In the genomic region with DNA sequence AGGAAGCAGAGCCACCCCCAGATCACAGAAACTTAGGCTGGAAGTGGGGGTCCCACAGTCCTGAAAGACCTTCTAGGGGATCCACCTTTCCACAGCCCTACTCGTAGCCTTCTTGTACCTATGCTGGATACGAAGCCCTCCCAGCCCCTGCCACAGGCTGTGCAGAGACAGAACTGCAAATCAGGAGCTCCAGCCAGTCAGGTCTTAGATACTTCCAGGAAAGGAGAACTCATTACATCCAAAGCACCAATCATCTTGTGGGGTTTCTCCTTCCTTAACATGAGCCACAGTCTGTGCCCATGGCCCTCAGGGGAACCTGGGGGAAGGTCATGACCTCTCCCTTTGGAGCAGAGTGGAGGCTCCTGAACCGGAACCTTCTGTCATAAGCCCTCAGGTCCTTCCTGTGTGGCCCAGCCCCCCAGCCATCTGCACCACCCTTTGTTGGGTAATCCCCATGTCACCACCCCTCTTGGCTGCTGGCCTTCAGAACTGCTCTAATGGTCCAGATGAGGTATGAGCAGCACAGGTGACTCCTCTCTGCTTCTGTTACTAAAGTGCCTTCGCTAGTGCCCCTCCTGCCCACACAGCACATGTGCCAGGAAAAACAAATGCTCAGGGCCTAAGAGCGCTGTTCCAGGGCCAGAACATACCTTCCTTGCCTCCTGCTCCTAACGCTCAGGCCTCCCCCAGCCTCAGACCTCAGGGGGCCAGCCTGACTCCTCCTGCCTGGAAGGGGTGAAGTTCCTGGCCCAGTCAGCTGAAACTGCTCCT, we compare ENCODE assay signal across 1 cellular context.
TF ChIP-seq lines count a peak whose summit lies in the region.

No MANE protein-coding gene starts in this region.

TF ChIP-seq in SK-N-SH treated with all-trans-retinoic acid at 6 μM for 48 hours, 23 proteins besides CTCF, POLR2A, EP300 and RAD21 (continued from another document):
- TF ChIP-seq, protein P1, sequence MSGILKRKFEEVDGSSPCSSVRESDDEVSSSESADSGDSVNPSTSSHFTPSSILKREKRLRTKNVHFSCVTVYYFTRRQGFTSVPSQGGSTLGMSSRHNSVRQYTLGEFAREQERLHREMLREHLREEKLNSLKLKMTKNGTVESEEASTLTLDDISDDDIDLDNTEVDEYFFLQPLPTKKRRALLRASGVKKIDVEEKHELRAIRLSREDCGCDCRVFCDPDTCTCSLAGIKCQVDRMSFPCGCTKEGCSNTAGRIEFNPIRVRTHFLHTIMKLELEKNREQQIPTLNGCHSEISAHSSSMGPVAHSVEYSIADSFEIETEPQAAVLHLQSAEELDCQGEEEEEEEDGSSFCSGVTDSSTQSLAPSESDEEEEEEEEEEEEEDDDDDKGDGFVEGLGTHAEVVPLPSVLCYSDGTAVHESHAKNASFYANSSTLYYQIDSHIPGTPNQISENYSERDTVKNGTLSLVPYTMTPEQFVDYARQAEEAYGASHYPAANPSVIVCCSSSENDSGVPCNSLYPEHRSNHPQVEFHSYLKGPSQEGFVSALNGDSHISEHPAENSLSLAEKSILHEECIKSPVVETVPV (CRISPR knock-in tag; IDR thresholded peaks at IDR 0.05): no peak
- TF ChIP-seq TCF4 (CRISPR knock-in tag; IDR thresholded peaks at IDR 0.05; ENCODE audit: borderline replicate concordance) (no peak), ZFP3 (CRISPR knock-in tag; IDR thresholded peaks at IDR 0.05) (no peak), ZNF70 (CRISPR knock-in tag; IDR thresholded peaks at IDR 0.05) (no peak), ZFP30 (CRISPR knock-in tag; IDR thresholded peaks at IDR 0.05) (no peak), PPARA (CRISPR knock-in tag; IDR thresholded peaks at IDR 0.05; ENCODE audit: borderline replicate concordance) (no peak), ZNF8 (CRISPR knock-in tag; IDR thresholded peaks at IDR 0.05) (no peak), ARNTL (CRISPR knock-in tag; IDR thresholded peaks at IDR 0.05; ENCODE audit: borderline replicate concordance, low read depth) (no peak), SNAI2 (CRISPR knock-in tag; IDR thresholded peaks at IDR 0.05) (no peak), GLIS3 (CRISPR knock-in tag; IDR thresholded peaks at IDR 0.05) (no peak), ESRRG (CRISPR knock-in tag; IDR thresholded peaks at IDR 0.05) (no peak), TOX (CRISPR knock-in tag; IDR thresholded peaks at IDR 0.05; ENCODE audit: borderline replicate concordance) (no peak), RARB (CRISPR knock-in tag; IDR thresholded peaks at IDR 0.05) (no peak), ZNF565 (CRISPR knock-in tag; conservative IDR thresholded peaks at IDR 0.05; ENCODE audit: low read depth) (no peak)
- TF ChIP-seq, protein P2, sequence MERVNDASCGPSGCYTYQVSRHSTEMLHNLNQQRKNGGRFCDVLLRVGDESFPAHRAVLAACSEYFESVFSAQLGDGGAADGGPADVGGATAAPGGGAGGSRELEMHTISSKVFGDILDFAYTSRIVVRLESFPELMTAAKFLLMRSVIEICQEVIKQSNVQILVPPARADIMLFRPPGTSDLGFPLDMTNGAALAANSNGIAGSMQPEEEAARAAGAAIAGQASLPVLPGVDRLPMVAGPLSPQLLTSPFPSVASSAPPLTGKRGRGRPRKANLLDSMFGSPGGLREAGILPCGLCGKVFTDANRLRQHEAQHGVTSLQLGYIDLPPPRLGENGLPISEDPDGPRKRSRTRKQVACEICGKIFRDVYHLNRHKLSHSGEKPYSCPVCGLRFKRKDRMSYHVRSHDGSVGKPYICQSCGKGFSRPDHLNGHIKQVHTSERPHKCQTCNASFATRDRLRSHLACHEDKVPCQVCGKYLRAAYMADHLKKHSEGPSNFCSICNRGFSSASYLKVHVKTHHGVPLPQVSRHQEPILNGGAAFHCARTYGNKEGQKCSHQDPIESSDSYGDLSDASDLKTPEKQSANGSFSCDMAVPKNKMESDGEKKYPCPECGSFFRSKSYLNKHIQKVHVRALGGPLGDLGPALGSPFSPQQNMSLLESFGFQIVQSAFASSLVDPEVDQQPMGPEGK (CRISPR knock-in tag; IDR thresholded peaks at IDR 0.05; ENCODE audit: borderline replicate concordance): no peak
- TF ChIP-seq, protein P3, sequence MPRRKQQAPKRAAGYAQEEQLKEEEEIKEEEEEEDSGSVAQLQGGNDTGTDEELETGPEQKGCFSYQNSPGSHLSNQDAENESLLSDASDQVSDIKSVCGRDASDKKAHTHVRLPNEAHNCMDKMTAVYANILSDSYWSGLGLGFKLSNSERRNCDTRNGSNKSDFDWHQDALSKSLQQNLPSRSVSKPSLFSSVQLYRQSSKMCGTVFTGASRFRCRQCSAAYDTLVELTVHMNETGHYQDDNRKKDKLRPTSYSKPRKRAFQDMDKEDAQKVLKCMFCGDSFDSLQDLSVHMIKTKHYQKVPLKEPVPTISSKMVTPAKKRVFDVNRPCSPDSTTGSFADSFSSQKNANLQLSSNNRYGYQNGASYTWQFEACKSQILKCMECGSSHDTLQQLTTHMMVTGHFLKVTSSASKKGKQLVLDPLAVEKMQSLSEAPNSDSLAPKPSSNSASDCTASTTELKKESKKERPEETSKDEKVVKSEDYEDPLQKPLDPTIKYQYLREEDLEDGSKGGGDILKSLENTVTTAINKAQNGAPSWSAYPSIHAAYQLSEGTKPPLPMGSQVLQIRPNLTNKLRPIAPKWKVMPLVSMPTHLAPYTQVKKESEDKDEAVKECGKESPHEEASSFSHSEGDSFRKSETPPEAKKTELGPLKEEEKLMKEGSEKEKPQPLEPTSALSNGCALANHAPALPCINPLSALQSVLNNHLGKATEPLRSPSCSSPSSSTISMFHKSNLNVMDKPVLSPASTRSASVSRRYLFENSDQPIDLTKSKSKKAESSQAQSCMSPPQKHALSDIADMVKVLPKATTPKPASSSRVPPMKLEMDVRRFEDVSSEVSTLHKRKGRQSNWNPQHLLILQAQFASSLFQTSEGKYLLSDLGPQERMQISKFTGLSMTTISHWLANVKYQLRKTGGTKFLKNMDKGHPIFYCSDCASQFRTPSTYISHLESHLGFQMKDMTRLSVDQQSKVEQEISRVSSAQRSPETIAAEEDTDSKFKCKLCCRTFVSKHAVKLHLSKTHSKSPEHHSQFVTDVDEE (CRISPR knock-in tag; IDR thresholded peaks at IDR 0.05): no peak
- TF ChIP-seq, protein P4, sequence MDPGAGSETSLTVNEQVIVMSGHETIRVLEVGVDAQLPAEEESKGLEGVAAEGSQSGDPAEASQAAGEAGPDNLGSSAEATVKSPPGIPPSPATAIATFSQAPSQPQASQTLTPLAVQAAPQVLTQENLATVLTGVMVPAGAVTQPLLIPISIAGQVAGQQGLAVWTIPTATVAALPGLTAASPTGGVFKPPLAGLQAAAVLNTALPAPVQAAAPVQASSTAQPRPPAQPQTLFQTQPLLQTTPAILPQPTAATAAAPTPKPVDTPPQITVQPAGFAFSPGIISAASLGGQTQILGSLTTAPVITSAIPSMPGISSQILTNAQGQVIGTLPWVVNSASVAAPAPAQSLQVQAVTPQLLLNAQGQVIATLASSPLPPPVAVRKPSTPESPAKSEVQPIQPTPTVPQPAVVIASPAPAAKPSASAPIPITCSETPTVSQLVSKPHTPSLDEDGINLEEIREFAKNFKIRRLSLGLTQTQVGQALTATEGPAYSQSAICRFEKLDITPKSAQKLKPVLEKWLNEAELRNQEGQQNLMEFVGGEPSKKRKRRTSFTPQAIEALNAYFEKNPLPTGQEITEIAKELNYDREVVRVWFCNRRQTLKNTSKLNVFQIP (CRISPR knock-in tag; IDR thresholded peaks at IDR 0.05; ENCODE audit: borderline replicate concordance, low read depth): no peak
